In genomic region chr11:129849447-129850130, GRCh38 we compare ENCODE assay signal across 26 cellular contexts. TPM values are rescaled to one million over a fixed set of nuclear protein-coding genes. Genes with fewer than 3 reads are reported as not detected.
"Had no signal": no experiment of that assay in that cellular context is flagged by ENCODE, and none has a peak within 500 bp of the region (broad histone marks: within the 10 kb centered on the region; RNA-seq: fewer than 3 reads in every experiment).

No MANE protein-coding gene starts in this region.

- H3K9me3 Mint-ChIP-seq: activated CD8-positive, alpha-beta T cell treated with anti-CD3 and anti-CD28 coated beads for 36 hours; activated naive CD4-positive, alpha-beta T cell treated with anti-CD3 and anti-CD28 coated beads, Interleukin-2, amount 50 U/mL, for 72 hours; mesothelial cell of epicardium; naive B cell; stimulated activated naive B cell treated with anti-CD40 and anti-IgM and Interleukin-4, amounts not matched to agents 10 μg/mL and 1 μg/mL and 100 μg/mL, for 72 hours; T-cell; T-helper 2 cell treated with Interferon-gamma antibody and Interleukin-4, amounts not matched to agents 5 μg/mL and 100 μg/mL, for 36 hours had no signal

- H3K4me3 ChIP-seq: esophagus squamous epithelium, psoas muscle, sigmoid colon, suprapubic skin, tibial artery had no signal

- H2AFZ ChIP-seq: parathyroid adenoma had no signal

- H3K36me3 ChIP-seq: esophagus squamous epithelium, sigmoid colon, suprapubic skin, tibial artery had no signal

- ATAC-seq: activated CD8-positive, alpha-beta T cell treated with anti-CD3 and anti-CD28 coated beads for 36 hours; activated naive CD4-positive, alpha-beta T cell treated with anti-CD3 and anti-CD28 coated beads, Interleukin-2, amount 50 U/mL, for 72 hours; left cardiac atrium; left ventricle myocardium superior; psoas muscle; stimulated activated naive B cell treated with anti-CD40 and anti-IgM and Interleukin-4, amounts not matched to agents 10 μg/mL and 1 μg/mL and 100 μg/mL, for 72 hours; T-cell had no signal

- H3K4me3 Mint-ChIP-seq: activated CD8-positive, alpha-beta T cell treated with anti-CD3 and anti-CD28 coated beads for 36 hours; mesothelial cell of epicardium; naive B cell; stimulated activated naive B cell treated with anti-CD40 and anti-IgM and Interleukin-4, amounts not matched to agents 10 μg/mL and 1 μg/mL and 100 μg/mL, for 72 hours; T-cell; T-helper 2 cell treated with Interferon-gamma antibody and Interleukin-4, amounts not matched to agents 5 μg/mL and 100 μg/mL, for 36 hours had no signal

- H3K27ac ChIP-seq: esophagus squamous epithelium, parathyroid adenoma, psoas muscle, sigmoid colon, suprapubic skin, tibial artery had no signal

- H3K9me3 ChIP-seq: esophagus squamous epithelium, psoas muscle, sigmoid colon, suprapubic skin, tibial artery had no signal

- H3K36me3 Mint-ChIP-seq: activated naive CD4-positive, alpha-beta T cell treated with anti-CD3 and anti-CD28 coated beads, Interleukin-2, amount 50 U/mL, for 72 hours; mesothelial cell of epicardium; naive B cell; stimulated activated naive B cell treated with anti-CD40 and anti-IgM and Interleukin-4, amounts not matched to agents 10 μg/mL and 1 μg/mL and 100 μg/mL, for 72 hours had no signal

- H3K27me3 ChIP-seq: esophagus squamous epithelium, sigmoid colon, suprapubic skin, tibial artery had no signal

- H3K27me3 Mint-ChIP-seq: activated CD8-positive, alpha-beta T cell treated with anti-CD3 and anti-CD28 coated beads for 36 hours; stimulated activated naive B cell treated with anti-CD40 and anti-IgM and Interleukin-4, amounts not matched to agents 10 μg/mL and 1 μg/mL and 100 μg/mL, for 72 hours; T-cell had no signal

- H3K4me1 ChIP-seq: parathyroid adenoma, psoas muscle, tibial artery had no signal

- H3K9ac ChIP-seq: parathyroid adenoma had no signal

- H3K79me2 ChIP-seq: parathyroid adenoma had no signal

- H3K27ac Mint-ChIP-seq: activated CD8-positive, alpha-beta T cell treated with anti-CD3 and anti-CD28 coated beads for 36 hours; activated naive CD4-positive, alpha-beta T cell treated with anti-CD3 and anti-CD28 coated beads, Interleukin-2, amount 50 U/mL, for 72 hours; mesothelial cell of epicardium; stimulated activated naive B cell treated with anti-CD40 and anti-IgM and Interleukin-4, amounts not matched to agents 10 μg/mL and 1 μg/mL and 100 μg/mL, for 72 hours; T-helper 2 cell treated with Interferon-gamma antibody and Interleukin-4, amounts not matched to agents 5 μg/mL and 100 μg/mL, for 36 hours had no signal

- DNase-seq: activated CD4-positive, alpha-beta T cell treated with anti-CD3 and anti-CD28 coated beads for 48 hours; activated CD8-positive, alpha-beta T cell treated with anti-CD3 and anti-CD28 coated beads for 36 hours; activated naive CD4-positive, alpha-beta T cell; activated T-cell treated with anti-CD3 and anti-CD28 coated beads, Interleukin-2, amount 50 U/mL, for 48 hours; dermis blood vessel endothelial cell; effector CD4-positive, alpha-beta T cell; esophagus squamous epithelium; glutamatergic neuron; left cardiac atrium; left ventricle myocardium superior; mammary epithelial cell; naive B cell; occipital lobe; psoas muscle; sigmoid colon; small intestine; stimulated activated CD4-positive, alpha-beta T cell treated with anti-CD3 and anti-CD28 coated beads, Interleukin-1b, Interleukin-23, amount 100 ng/mL, for 48 hours; stimulated activated naive B cell treated with anti-CD40 and anti-IgM and Interleukin-4, amounts not matched to agents 10 μg/mL and 1 μg/mL and 100 μg/mL, for 72 hours; T-cell; tibial artery had no signal

RNA-seq across cellular contexts. Expression of gene TMEM45B, which starts 33.9 kb away (rescaled TPM):
- total RNA-seq: left cardiac atrium, psoas muscle had no signal
- polyA plus RNA-seq: neural cell had no signal
